ENCODE assay signal across 8 cellular contexts in the genomic region with DNA sequence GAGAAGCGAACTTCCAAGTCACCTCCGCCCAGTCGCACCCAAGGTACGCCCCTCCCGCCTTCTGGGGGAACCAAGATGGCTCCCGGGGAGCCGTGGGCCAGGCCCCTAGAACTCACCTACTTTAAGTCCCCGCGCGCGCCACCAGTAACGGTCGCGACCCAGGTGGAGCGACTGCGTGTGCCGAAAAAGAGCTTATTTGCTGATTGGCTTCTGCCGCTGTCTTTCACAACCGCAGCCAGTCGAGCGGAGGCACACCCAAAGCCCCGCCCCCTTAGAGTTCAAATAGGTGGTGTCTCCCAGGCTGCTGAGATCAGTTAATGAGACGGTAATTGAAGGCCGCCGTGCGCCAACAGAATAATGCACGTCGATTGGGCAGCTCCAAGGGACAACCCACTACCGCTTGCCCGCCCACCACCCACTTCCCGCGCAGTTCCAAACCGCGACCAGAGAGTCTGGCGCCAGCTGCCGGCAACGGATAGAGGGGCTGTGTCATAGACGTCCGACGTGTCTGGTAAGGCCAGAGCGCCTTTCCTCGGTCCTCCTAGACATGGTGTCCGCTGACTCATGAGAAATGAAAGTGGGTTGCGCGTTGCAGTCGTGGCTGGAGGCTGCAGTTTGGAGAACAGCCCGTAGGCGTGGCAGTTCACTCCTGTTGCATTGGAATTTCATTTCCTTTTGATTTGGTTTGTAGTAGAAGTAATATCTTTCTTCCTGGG. TPM values are rescaled to one million over a fixed set of nuclear protein-coding genes. Genes with fewer than 3 reads are reported as not detected.
DNase-seq lines count a peak whose midpoint lies in the region; ATAC-seq and TF ChIP-seq lines count a peak whose summit lies in the region.

A gene with protein sequence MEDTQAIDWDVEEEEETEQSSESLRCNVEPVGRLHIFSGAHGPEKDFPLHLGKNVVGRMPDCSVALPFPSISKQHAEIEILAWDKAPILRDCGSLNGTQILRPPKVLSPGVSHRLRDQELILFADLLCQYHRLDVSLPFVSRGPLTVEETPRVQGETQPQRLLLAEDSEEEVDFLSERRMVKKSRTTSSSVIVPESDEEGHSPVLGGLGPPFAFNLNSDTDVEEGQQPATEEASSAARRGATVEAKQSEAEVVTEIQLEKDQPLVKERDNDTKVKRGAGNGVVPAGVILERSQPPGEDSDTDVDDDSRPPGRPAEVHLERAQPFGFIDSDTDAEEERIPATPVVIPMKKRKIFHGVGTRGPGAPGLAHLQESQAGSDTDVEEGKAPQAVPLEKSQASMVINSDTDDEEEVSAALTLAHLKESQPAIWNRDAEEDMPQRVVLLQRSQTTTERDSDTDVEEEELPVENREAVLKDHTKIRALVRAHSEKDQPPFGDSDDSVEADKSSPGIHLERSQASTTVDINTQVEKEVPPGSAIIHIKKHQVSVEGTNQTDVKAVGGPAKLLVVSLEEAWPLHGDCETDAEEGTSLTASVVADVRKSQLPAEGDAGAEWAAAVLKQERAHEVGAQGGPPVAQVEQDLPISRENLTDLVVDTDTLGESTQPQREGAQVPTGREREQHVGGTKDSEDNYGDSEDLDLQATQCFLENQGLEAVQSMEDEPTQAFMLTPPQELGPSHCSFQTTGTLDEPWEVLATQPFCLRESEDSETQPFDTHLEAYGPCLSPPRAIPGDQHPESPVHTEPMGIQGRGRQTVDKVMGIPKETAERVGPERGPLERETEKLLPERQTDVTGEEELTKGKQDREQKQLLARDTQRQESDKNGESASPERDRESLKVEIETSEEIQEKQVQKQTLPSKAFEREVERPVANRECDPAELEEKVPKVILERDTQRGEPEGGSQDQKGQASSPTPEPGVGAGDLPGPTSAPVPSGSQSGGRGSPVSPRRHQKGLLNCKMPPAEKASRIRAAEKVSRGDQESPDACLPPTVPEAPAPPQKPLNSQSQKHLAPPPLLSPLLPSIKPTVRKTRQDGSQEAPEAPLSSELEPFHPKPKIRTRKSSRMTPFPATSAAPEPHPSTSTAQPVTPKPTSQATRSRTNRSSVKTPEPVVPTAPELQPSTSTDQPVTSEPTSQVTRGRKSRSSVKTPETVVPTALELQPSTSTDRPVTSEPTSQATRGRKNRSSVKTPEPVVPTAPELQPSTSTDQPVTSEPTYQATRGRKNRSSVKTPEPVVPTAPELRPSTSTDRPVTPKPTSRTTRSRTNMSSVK (N-terminal part only) (minus strand): TSS at position 153 of the 716 bp plus-strand sequence. CDS start 2,106 bp downstream, outside the sequence.

- H3K27ac ChIP-seq in RWPE1: peak within 1 kb of the TSS; percentile 98
- peak within 1 kb of the TSS; percentile 84 for H3K27ac ChIP-seq in naive thymus-derived CD4-positive, alpha-beta T cell (ENCODE audit: low read depth, low read length)

- H3K36me3 Mint-ChIP-seq in activated T-helper 17 cell treated with anti-CD3 and anti-CD28 coated beads, Interleukin-2, amount 50 U/mL, for 72 hours (ENCODE audit: low read depth): peaks cover 82% of the 10 kb centered on the region
- peaks cover 19 to 56% (median 23%) of the 10 kb centered on the region in 5 donors for H3K36me3 Mint-ChIP-seq in naive thymus-derived CD4-positive, alpha-beta T cell
- peaks cover 45 to 66% of the 10 kb centered on the region in 2 donors for H3K36me3 Mint-ChIP-seq in stimulated activated naive B cell treated with anti-CD40 and anti-IgM and Interleukin-4, amounts not matched to agents 10 μg/mL and 1 μg/mL and 100 μg/mL, for 72 hours

- H3K4me1 Mint-ChIP-seq in activated T-helper 17 cell treated with anti-CD3 and anti-CD28 coated beads, Interleukin-2, amount 50 U/mL, for 72 hours: peaks cover 29% of the 10 kb centered on the region
- peaks cover 30 to 60% (median 52%) of the 10 kb centered on the region in 7 donors for H3K4me1 Mint-ChIP-seq in naive thymus-derived CD4-positive, alpha-beta T cell
- H3K4me1 Mint-ChIP-seq in stimulated activated naive B cell treated with anti-CD40 and anti-IgM and Interleukin-4, amounts not matched to agents 10 μg/mL and 1 μg/mL and 100 μg/mL, for 72 hours: peaks cover 24 to 48% of the 10 kb centered on the region in 2 donors

- H3K36me3 ChIP-seq in naive thymus-derived CD4-positive, alpha-beta T cell (ENCODE audit: control insufficient read depth in 2 of 3, insufficient read depth in 3 of 3, low read length in 3 of 3): peaks cover 0 to 24% (median 7%) of the 10 kb centered on the region in 3 experiments

- CTCF ChIA-PET in RWPE1 (lab: Yijun Ruan, JAX): interaction anchor here (0.5 to 1.1 kb wide), 8 partner anchors 8 to 511 kb away, joined by 3 to 5 read pairs (median 4); no protein-coding TSS in a partner anchor
- CTCF ChIA-PET in naive thymus-derived CD4-positive, alpha-beta T cell (lab: Charles Lee): interaction anchor here (0.6 to 10.2 kb wide), 9 partner anchors 12 to 124 kb away, joined by 3 to 304 read pairs (median 3); a partner anchor contains a TSS

- H3K4me1 ChIP-seq in naive thymus-derived CD4-positive, alpha-beta T cell (ENCODE audit: control insufficient read depth in 2 of 2, insufficient read depth in 2 of 2, low read length in 2 of 2): peaks cover 20 to 23% of the 10 kb centered on the region in 2 donors

- H3K27me3 Mint-ChIP-seq in activated T-helper 17 cell treated with anti-CD3 and anti-CD28 coated beads, Interleukin-2, amount 50 U/mL, for 72 hours: no peaks in the 10 kb centered on the region
- H3K27me3 Mint-ChIP-seq in naive thymus-derived CD4-positive, alpha-beta T cell: no peaks in the 10 kb centered on the region
- H3K27me3 Mint-ChIP-seq in stimulated activated naive B cell treated with anti-CD40 and anti-IgM and Interleukin-4, amounts not matched to agents 10 μg/mL and 1 μg/mL and 100 μg/mL, for 72 hours: no peaks in the 10 kb centered on the region

- DNase-seq in EL (peak; percentile 100), GOT3 (lab: John Stamatoyannopoulos, UW) (peak; percentile 98), LNCaP clone FGC (ENCODE audit: low read depth) (peak; percentile 100), RWPE1 (ENCODE audit: low spot score) (peak; percentile 96), fibroblast of gingiva (ENCODE audit: low read depth) (peak; percentile 100)
- DNase-seq in naive thymus-derived CD4-positive, alpha-beta T cell: peak; percentile 83 to 100 (median 99)
- peak; percentile 100 for DNase-seq in stimulated activated naive B cell treated with anti-CD40 and anti-IgM and Interleukin-4, amounts not matched to agents 10 μg/mL and 1 μg/mL and 100 μg/mL, for 72 hours

- intact Hi-C loops in naive thymus-derived CD4-positive, alpha-beta T cell (cut with micrococcal nuclease): loop anchor here (1.0 to 5.0 kb wide), 14 partner anchors 27 to 995 kb away; a partner anchor contains a TSS

- H3K9me3 ChIP-seq in naive thymus-derived CD4-positive, alpha-beta T cell (ENCODE audit: control insufficient read depth in 2 of 3, low read length in 3 of 3): no peaks in the 10 kb centered on the region

- peak within 1 kb of the TSS; percentile 99 for H3K27ac Mint-ChIP-seq in activated T-helper 17 cell treated with anti-CD3 and anti-CD28 coated beads, Interleukin-2, amount 50 U/mL, for 72 hours
- H3K27ac Mint-ChIP-seq in naive thymus-derived CD4-positive, alpha-beta T cell: peak within 1 kb of the TSS; percentile 97 to 100 (median 99)
- peak within 1 kb of the TSS; percentile 99 for H3K27ac Mint-ChIP-seq in stimulated activated naive B cell treated with anti-CD40 and anti-IgM and Interleukin-4, amounts not matched to agents 10 μg/mL and 1 μg/mL and 100 μg/mL, for 72 hours

- H3K9me3 Mint-ChIP-seq in activated T-helper 17 cell treated with anti-CD3 and anti-CD28 coated beads, Interleukin-2, amount 50 U/mL, for 72 hours: no peaks in the 10 kb centered on the region
- H3K9me3 Mint-ChIP-seq in naive thymus-derived CD4-positive, alpha-beta T cell: peaks cover 0 to 7% (median 0%) of the 10 kb centered on the region in 11 donors
- H3K9me3 Mint-ChIP-seq in stimulated activated naive B cell treated with anti-CD40 and anti-IgM and Interleukin-4, amounts not matched to agents 10 μg/mL and 1 μg/mL and 100 μg/mL, for 72 hours: peaks cover 0 to 2% of the 10 kb centered on the region in 2 donors

- peak within 1 kb of the TSS; percentile 99 for H3K4me3 Mint-ChIP-seq in activated T-helper 17 cell treated with anti-CD3 and anti-CD28 coated beads, Interleukin-2, amount 50 U/mL, for 72 hours
- peak within 1 kb of the TSS; percentile 90 to 99 (median 96) for H3K4me3 Mint-ChIP-seq in naive thymus-derived CD4-positive, alpha-beta T cell
- peak within 1 kb of the TSS; percentile 86 to 98 for H3K4me3 Mint-ChIP-seq in stimulated activated naive B cell treated with anti-CD40 and anti-IgM and Interleukin-4, amounts not matched to agents 10 μg/mL and 1 μg/mL and 100 μg/mL, for 72 hours

- peak; percentile 83 for ATAC-seq in activated T-helper 17 cell treated with anti-CD3 and anti-CD28 coated beads, Interleukin-2, amount 50 U/mL, for 72 hours (replicated peaks)
- peak; percentile 84 for ATAC-seq in naive thymus-derived CD4-positive, alpha-beta T cell
- ATAC-seq in stimulated activated naive B cell treated with anti-CD40 and anti-IgM and Interleukin-4, amounts not matched to agents 10 μg/mL and 1 μg/mL and 100 μg/mL, for 72 hours (replicated peaks): peak; percentile 80 to 81

- 0 out of 2 replicates have a peak, but pooled peaks have one; percentile 2 for TF ChIP-seq CTCF in LNCaP clone FGC (IDR thresholded peaks at IDR 0.05; ENCODE audit: control insufficient read depth, extremely low read depth, insufficient read depth)
- no peak for TF ChIP-seq CTCF in RWPE1 (conservative IDR thresholded peaks at IDR 0.05; ENCODE audit: low read depth)

- POLR2A ChIA-PET in RWPE1 (lab: Yijun Ruan, JAX; ENCODE audit: low non-redundant PET): interaction anchor here (0.6 to 1.3 kb wide), 4 partner anchors 25 to 334 kb away, joined by 3 to 12 read pairs (median 4); a partner anchor contains a TSS
- POLR2A ChIA-PET in naive thymus-derived CD4-positive, alpha-beta T cell (lab: Charles Lee): interaction anchor here (0.6 to 17.4 kb wide), 24 partner anchors 11 to 753 kb away, joined by 3 to 499 read pairs (median 5); a partner anchor contains a TSS

- H3K4me3 ChIP-seq in LNCaP clone FGC (ENCODE audit: low read depth, low read length): peak within 1 kb of the TSS; percentile 64
- peak within 1 kb of the TSS; percentile 73 for H3K4me3 ChIP-seq in naive thymus-derived CD4-positive, alpha-beta T cell (ENCODE audit: low read length)

- H3K27me3 ChIP-seq in naive thymus-derived CD4-positive, alpha-beta T cell (ENCODE audit: control insufficient read depth in 2 of 2, insufficient read depth in 2 of 2, low read length in 2 of 2): no peaks in the 10 kb centered on the region

RNA-seq across cellular contexts. Expression of the gene that starts here (rescaled TPM):
- 10 to 100 TPM; 57.4 to 82.1 TPM for total RNA-seq in activated T-helper 17 cell treated with anti-CD3 and anti-CD28 coated beads, Interleukin-2, amount 50 U/mL, for 72 hours
- 10 to 100 TPM; 40.3 to 78.9 (median 62.0) TPM for total RNA-seq in naive thymus-derived CD4-positive, alpha-beta T cell
- 10 to 100 TPM in 1 of 2 donors, 1 to 10 TPM in 1; 4.5 to 11.0 TPM for polyA plus RNA-seq in naive thymus-derived CD4-positive, alpha-beta T cell

Comparison
In these comparisons a context has a peak if more than half of its experiments do, and no peak if none do; other contexts are left out.
1. Peak in every context shown above with its lines: DNase-seq, ATAC-seq, H3K4me3 ChIP-seq and H3K27ac ChIP-seq.